ENCODE assay signal across 7 cellular contexts in genomic region chr20:64037498-64038213, GRCh38. TPM values are rescaled to one million over a fixed set of nuclear protein-coding genes. Genes with fewer than 3 reads are reported as not detected.
DNase-seq lines count a peak whose midpoint lies in the region; ATAC-seq, FAIRE-seq and TF ChIP-seq lines count a peak whose summit lies in the region.

No MANE protein-coding gene starts in this region.

- no peaks in the 10 kb centered on the region for H3K9me3 ChIP-seq in K562 (replicated peaks; ENCODE audit: control insufficient read depth, insufficient read depth, low read depth, low read length)
- no peaks in the 10 kb centered on the region for H3K9me3 ChIP-seq in trophoblast cell (ENCODE audit: insufficient read depth, low read depth, low read length)
- no peaks in the 10 kb centered on the region for H3K9me3 ChIP-seq in gastroesophageal sphincter

- CTCF ChIA-PET in K562 (lab: Yijun Ruan, JAX; ENCODE audit: low intra/inter-chr PET ratio): interaction anchor here (0.6 to 2.1 kb wide), 5 partner anchors 16 to 596 kb away, joined by 3 to 16 read pairs (median 3); partner anchors contain the start of gene PRPF6

- H3K23ac ChIP-seq in trophoblast cell (ENCODE audit: low read length): no peak overlapping the region

- peaks cover 25% of the 10 kb centered on the region; the same call in 2 of the 3 replicates for H3K36me3 ChIP-seq in K562 (ENCODE audit: control insufficient read depth, insufficient read depth, low read length)
- peaks cover 15 to 18% of the 10 kb centered on the region in 2 experiments for H3K36me3 ChIP-seq in trophoblast cell (ENCODE audit: control insufficient read depth in 1 of 2, insufficient read depth in 2 of 2, low read length in 2 of 2)
- H3K36me3 ChIP-seq in gastroesophageal sphincter: peaks cover 0 to 34% of the 10 kb centered on the region in 2 donors

- in situ Hi-C loops in K562 (cut with MboI): no loop called here

- no peak overlapping the region for H3K18ac ChIP-seq in trophoblast cell (ENCODE audit: low read length)

- DNase-seq in NCI-H2196 (lab: John Stamatoyannopoulos, UW; ENCODE audit: unreplicated experiment) (peak; percentile 69), K562 (ENCODE audit: extremely low read depth in 1 of 4, low spot score in 3 of 4) (peak; percentile 54 to 61 (median 60)), trophoblast cell (no peak), NOMO-1 treated with DMSO at 0.1 percent for 48 hours (lab: John Stamatoyannopoulos, UW; ENCODE audit: unreplicated experiment) (no peak)

- peak overlapping the region; percentile 14 to 92; a peak in 3 of 4 replicates for H3K9ac ChIP-seq in K562 (ENCODE audit: insufficient read depth in 1 of 2, low read depth in 2 of 2, low read length in 2 of 2)
- no peak overlapping the region for H3K9ac ChIP-seq in trophoblast cell (ENCODE audit: low read length)

- no peak overlapping the region for H2BK12ac ChIP-seq in trophoblast cell (ENCODE audit: low read length)

- intact Hi-C loops in K562 (cut with micrococcal nuclease): loop anchor here (2.0 to 5.0 kb wide), 3 partner anchors 17 to 500 kb away; partner anchors contain the start of gene PTK6

- H3K4me2 ChIP-seq in K562 (ENCODE audit: insufficient read depth, low read length) (peak overlapping the region; percentile 74), trophoblast cell (ENCODE audit: low read length) (peak overlapping the region; percentile 89)

- no peak overlapping the region for H3K14ac ChIP-seq in trophoblast cell (ENCODE audit: low read length)

- no peak overlapping the region for H4K8ac ChIP-seq in trophoblast cell (ENCODE audit: low read depth, low read length)

- TF ChIP-seq POLR2A in GM19099 (IDR thresholded peaks at IDR 0.05; ENCODE audit: extremely low read depth, insufficient read length, low read depth) (peak; percentile 34), K562 (conservative IDR thresholded peaks at IDR 0.05) (no peak), gastroesophageal sphincter (IDR thresholded peaks at IDR 0.05) (no peak)

- POLR2A ChIA-PET in K562 (lab: Yijun Ruan, JAX): interaction anchor here (0.8 to 1.0 kb wide), 3 partner anchors 7 to 506 kb away, joined by 3 read pairs; no protein-coding TSS in a partner anchor

- peak; percentile 9 for ATAC-seq in K562
- ATAC-seq in HG03439 (IDR thresholded peaks at IDR 0.05; ENCODE audit: unreplicated experiment): no peak
- no peak for ATAC-seq in gastroesophageal sphincter

- no peak overlapping the region for H4K91ac ChIP-seq in trophoblast cell (ENCODE audit: low read depth, low read length)

- no peak for TF ChIP-seq EP300 in K562 (IDR thresholded peaks at IDR 0.05; ENCODE audit: low read length)
- no peak for TF ChIP-seq EP300 in gastroesophageal sphincter (IDR thresholded peaks at IDR 0.05)

- peak; percentile 66 for FAIRE-seq in K562 (lab: Jason Lieb, UNC)

- H2AK5ac ChIP-seq in trophoblast cell (ENCODE audit: low read length): peak overlapping the region; percentile 36

- H2BK120ac ChIP-seq in trophoblast cell (ENCODE audit: insufficient read depth, low read length, poor library complexity): no peak overlapping the region

- H3K27me3 ChIP-seq in K562 (ENCODE audit: control insufficient read depth in 2 of 2, insufficient read depth in 2 of 2, low read length in 2 of 2) (no peaks in the 10 kb centered on the region), trophoblast cell (ENCODE audit: insufficient read depth, low read length) (peaks cover 8% of the 10 kb centered on the region), gastroesophageal sphincter (peaks cover 73% of the 10 kb centered on the region)

- no peak overlapping the region for H4K12ac ChIP-seq in trophoblast cell (ENCODE audit: low read depth, low read length)

- peaks cover 3% of the 10 kb centered on the region for H3K9me1 ChIP-seq in K562 (ENCODE audit: control insufficient read depth, insufficient read depth, low read length)

- TF ChIP-seq RAD21 in K562 (CRISPR knock-in tag; conservative IDR thresholded peaks at IDR 0.05 in 1 of 2, IDR thresholded peaks at IDR 0.05 in 1 of 2): no peak

- H4K20me1 ChIP-seq in K562 (replicated peaks; ENCODE audit: control insufficient read depth, insufficient read depth, low read length): no peaks in the 10 kb centered on the region

- TF ChIP-seq CTCF in K562 (IDR thresholded peaks at IDR 0.05 in 2 of 3, conservative IDR thresholded peaks at IDR 0.05 in 1 of 3; ENCODE audit: insufficient read depth in 2 of 3, low read depth in 1 of 3, low read length in 3 of 3) (0 out of 6 replicates have a peak, but pooled peaks of 1 of the 3 experiments have one; percentile 3), gastroesophageal sphincter (IDR thresholded peaks at IDR 0.05) (no peak)

- H3K4me1 ChIP-seq in K562 (replicated peaks in 1 of 2; ENCODE audit: control insufficient read depth in 2 of 2, insufficient read depth in 2 of 2, low read length in 2 of 2): peaks cover 33 to 84% of the 10 kb centered on the region in 2 experiments
- peaks cover 26 to 36% of the 10 kb centered on the region in 2 experiments for H3K4me1 ChIP-seq in trophoblast cell (ENCODE audit: control insufficient read depth in 1 of 2, insufficient read depth in 2 of 2, low read length in 2 of 2)
- H3K4me1 ChIP-seq in gastroesophageal sphincter: peaks cover 0 to 54% (median 27%) of the 10 kb centered on the region in 3 donors

- H3K79me1 ChIP-seq in trophoblast cell (ENCODE audit: low read length): peaks cover 7% of the 10 kb centered on the region

- WGBS in K562 (ENCODE audit: insufficient coverage, low coverage, missing lambda C conversion rate): 20% methylated on average over 27 of the region's 36 CpGs
- WGBS in trophoblast cell (ENCODE audit: extremely low coverage, insufficient coverage, insufficient read length): no CpG with 5 or more reads among the region's 36 CpGs
- WGBS in gastroesophageal sphincter (ENCODE audit: low coverage in 1 of 2), 2 donors: 9 to 23% methylated on average over 6 of the region's 36 CpGs

- H3K79me2 ChIP-seq in K562 (ENCODE audit: control insufficient read depth, insufficient read depth, low read length) (no peaks in the 10 kb centered on the region; the same call in 2 of the 3 replicates), trophoblast cell (ENCODE audit: control insufficient read depth, insufficient read depth, low read length, poor library complexity) (peaks cover 3% of the 10 kb centered on the region)

- H3K4me3 ChIP-seq in K562 (peak overlapping the region; percentile 51), trophoblast cell (ENCODE audit: low read depth, low read length) (no peak overlapping the region), gastroesophageal sphincter (peak overlapping the region in 1 of 2 donors; percentile 51)

- H2BK5ac ChIP-seq in trophoblast cell (ENCODE audit: low read depth, low read length, poor library complexity): no peak overlapping the region

- BruUV-seq in K562 (replicated peaks; lab: Mats Ljungman, UMichigan): no TSS peak

- no peak overlapping the region for H2AFZ ChIP-seq in K562 (ENCODE audit: low read depth, low read length)
- no peak overlapping the region for H2AFZ ChIP-seq in trophoblast cell (ENCODE audit: insufficient read depth, low read length, poor library complexity)

- H3K27ac ChIP-seq in K562 (ENCODE audit: extremely low read depth, low read depth, low read length): no peak overlapping the region
- no peak overlapping the region for H3K27ac ChIP-seq in trophoblast cell (ENCODE audit: low read depth, low read length)
- no peak overlapping the region for H3K27ac ChIP-seq in gastroesophageal sphincter

- no peak overlapping the region for H3K4ac ChIP-seq in trophoblast cell (ENCODE audit: low read depth, low read length)

RNA-seq across cellular contexts. Expression of gene C20orf204, which starts 1.7 kb away (rescaled TPM):
- total RNA-seq in K562 (2011; cell fraction: chromatin; rRNA removed; ENCODE audit: low replicate concordance): 5.2 and 13.5 TPM in 2 replicates
- total RNA-seq in K562 (2011; cell fraction: nucleolus; rRNA removed): 6.7 and 7.0 TPM in 2 replicates
- 4.0 and 4.6 TPM in 2 replicates for total RNA-seq in K562 (2011; cell fraction: nucleoplasm; rRNA removed)
- total RNA-seq in K562 (2014; rRNA removed) (0.59 and 0.73 TPM in 2 replicates), K562 (2014; rRNA removed; fragmentation: Illumina TruSeq; extraction: Trizol) (0.10 and 0.22 TPM in 2 replicates), K562 (2015; rRNA removed; fragmentation: Illumina TruSeq; extraction: Trizol) (0.36 and 0.45 TPM in 2 replicates), K562 (2021) (0.67 and 1.1 TPM in 2 replicates), gastroesophageal sphincter (1 to 10 TPM in 1 of 4 donors, under 1 TPM in 2, not detected in 1; 0.40 to 1.6 (median 0.58) TPM)
- polyA plus RNA-seq in K562 (2011; rRNA removed) (0.11 and 0.22 TPM in 2 replicates), K562 (2014; fragmentation: Illumina TruSeq; extraction: Trizol) (0.11 and 0.16 TPM in 2 replicates), K562 (2014; fragmentation: Nextera tagmentation; extraction: Ambion mirVana) (not detected), K562 (2014; rRNA removed) (0.94 and 1.6 TPM in 2 replicates)
- polyA plus RNA-seq in K562 (2011; cell fraction: cytosol; rRNA removed): 0.10 and 0.36 TPM in 2 replicates
- polyA plus RNA-seq in K562 (2011; cell fraction: nucleus; rRNA removed): 1.6 and 3.1 TPM in 2 replicates
- polyA plus RNA-seq in K562 (2012): 0.43 and 0.46 TPM in 2 replicates
- polyA minus RNA-seq in K562 (2011; rRNA and poly(A)+ RNA removed): 0.35 and 0.42 TPM in 2 replicates
- 0.27 TPM in 1 of 2 replicates, not detected in the other for polyA minus RNA-seq in K562 (2011; cell fraction: cytosol; rRNA and poly(A)+ RNA removed)
- 1.8 TPM in 2 replicates for polyA minus RNA-seq in K562 (2011; cell fraction: nucleus; rRNA and poly(A)+ RNA removed)
- 0.70 and 0.87 TPM in 2 replicates for polyA plus RNA-seq in trophoblast cell (2013)

RNA-seq across cellular contexts. Expression of gene SOX18, which starts 11.8 kb away (rescaled TPM):
- total RNA-seq in K562 (2011; cell fraction: chromatin; rRNA removed; ENCODE audit: low replicate concordance): 0.58 and 1.6 TPM in 2 replicates
- total RNA-seq in K562 (2011; cell fraction: nucleolus; rRNA removed): 3.5 and 3.8 TPM in 2 replicates
- total RNA-seq in K562 (2011; cell fraction: nucleoplasm; rRNA removed): 1.2 and 1.3 TPM in 2 replicates
- total RNA-seq in K562 (2014; rRNA removed): 2.7 and 6.2 TPM in 2 replicates
- total RNA-seq in K562 (2014; rRNA removed; fragmentation: Illumina TruSeq; extraction: Trizol): 0.13 and 0.15 TPM in 2 replicates
- total RNA-seq in K562 (2015; rRNA removed; fragmentation: Illumina TruSeq; extraction: Trizol): 0.76 and 0.94 TPM in 2 replicates
- 19.8 and 20.4 TPM in 2 replicates for total RNA-seq in K562 (2021)
- polyA plus RNA-seq in K562 (2011; rRNA removed): 0.33 and 0.47 TPM in 2 replicates
- 1.0 and 5.3 TPM in 2 replicates for polyA plus RNA-seq in K562 (2011; cell fraction: cytosol; rRNA removed)
- polyA plus RNA-seq in K562 (2011; cell fraction: nucleus; rRNA removed): 2.6 and 7.3 TPM in 2 replicates
- 6.7 and 6.9 TPM in 2 replicates for polyA plus RNA-seq in K562 (2012)
- polyA plus RNA-seq in K562 (2014; fragmentation: Illumina TruSeq; extraction: Trizol): 0.21 and 0.78 TPM in 2 replicates
- under 1 TPM; 0.20 to 0.23 TPM for polyA plus RNA-seq in K562 (2014; fragmentation: Nextera tagmentation; extraction: Ambion mirVana)
- polyA plus RNA-seq in K562 (2014; rRNA removed): 4.4 and 6.8 TPM in 2 replicates
- polyA minus RNA-seq in K562 (2011; rRNA and poly(A)+ RNA removed): 0.14 TPM in 1 of 2 replicates, not detected in the other
- 3.3 and 7.4 TPM in 2 replicates for polyA minus RNA-seq in K562 (2011; cell fraction: cytosol; rRNA and poly(A)+ RNA removed)
- polyA minus RNA-seq in K562 (2011; cell fraction: nucleus; rRNA and poly(A)+ RNA removed): 1.5 and 2.1 TPM in 2 replicates
- polyA plus RNA-seq in trophoblast cell (2013): 0.58 and 0.89 TPM in 2 replicates
- 10 to 100 TPM in 1 of 4 donors, 1 to 10 TPM in 3; 4.4 to 13.3 (median 7.1) TPM for total RNA-seq in gastroesophageal sphincter

RNA-seq across cellular contexts. Expression of gene TCEA2, which starts 25.3 kb away (rescaled TPM):
- 17.4 and 45.7 TPM in 2 replicates for total RNA-seq in K562 (2011; cell fraction: chromatin; rRNA removed; ENCODE audit: low replicate concordance)
- total RNA-seq in K562 (2011; cell fraction: nucleolus; rRNA removed): 25.8 and 31.0 TPM in 2 replicates
- total RNA-seq in K562 (2011; cell fraction: nucleoplasm; rRNA removed): 17.7 and 19.9 TPM in 2 replicates
- 5.4 and 7.8 TPM in 2 replicates for total RNA-seq in K562 (2014; rRNA removed)
- total RNA-seq in K562 (2014; rRNA removed; fragmentation: Illumina TruSeq; extraction: Trizol): 3.0 and 3.6 TPM in 2 replicates
- total RNA-seq in K562 (2015; rRNA removed; fragmentation: Illumina TruSeq; extraction: Trizol): 6.4 and 6.9 TPM in 2 replicates
- 18.7 and 28.7 TPM in 2 replicates for total RNA-seq in K562 (2021)
- 8.6 and 14.0 TPM in 2 replicates for polyA plus RNA-seq in K562 (2011; rRNA removed)
- polyA plus RNA-seq in K562 (2011; cell fraction: cytosol; rRNA removed): 14.2 and 18.7 TPM in 2 replicates
- polyA plus RNA-seq in K562 (2011; cell fraction: nucleus; rRNA removed): 63.0 and 66.6 TPM in 2 replicates
- polyA plus RNA-seq in K562 (2012): 15.6 and 29.0 TPM in 2 replicates
- 5.0 and 8.5 TPM in 2 replicates for polyA plus RNA-seq in K562 (2014; fragmentation: Illumina TruSeq; extraction: Trizol)
- 1 to 10 TPM; 1.4 to 1.9 TPM for polyA plus RNA-seq in K562 (2014; fragmentation: Nextera tagmentation; extraction: Ambion mirVana)
- polyA plus RNA-seq in K562 (2014; rRNA removed): 8.0 and 10.0 TPM in 2 replicates
- polyA minus RNA-seq in K562 (2011; rRNA and poly(A)+ RNA removed): 3.3 and 4.4 TPM in 2 replicates
- polyA minus RNA-seq in K562 (2011; cell fraction: cytosol; rRNA and poly(A)+ RNA removed): 4.1 and 11.9 TPM in 2 replicates
- 11.4 and 20.1 TPM in 2 replicates for polyA minus RNA-seq in K562 (2011; cell fraction: nucleus; rRNA and poly(A)+ RNA removed)
- polyA plus RNA-seq in trophoblast cell (2013): 55.8 and 60.4 TPM in 2 replicates
- 10 to 100 TPM; 28.1 to 39.7 (median 33.6) TPM for total RNA-seq in gastroesophageal sphincter

RNA-seq across cellular contexts. Expression of gene RGS19, which starts 41.7 kb away (rescaled TPM):
- total RNA-seq in K562 (2011; cell fraction: chromatin; rRNA removed; ENCODE audit: low replicate concordance): 7.1 and 15.6 TPM in 2 replicates
- total RNA-seq in K562 (2011; cell fraction: nucleolus; rRNA removed): 13.2 and 13.3 TPM in 2 replicates
- 7.2 and 10.5 TPM in 2 replicates for total RNA-seq in K562 (2011; cell fraction: nucleoplasm; rRNA removed)
- 23.7 and 26.9 TPM in 2 replicates for total RNA-seq in K562 (2014; rRNA removed)
- 3.2 and 3.3 TPM in 2 replicates for total RNA-seq in K562 (2014; rRNA removed; fragmentation: Illumina TruSeq; extraction: Trizol)
- 14.3 and 14.6 TPM in 2 replicates for total RNA-seq in K562 (2015; rRNA removed; fragmentation: Illumina TruSeq; extraction: Trizol)
- total RNA-seq in K562 (2021): 20.7 and 21.0 TPM in 2 replicates
- polyA plus RNA-seq in K562 (2011; rRNA removed): 14.7 and 23.9 TPM in 2 replicates
- 31.1 and 65.3 TPM in 2 replicates for polyA plus RNA-seq in K562 (2011; cell fraction: cytosol; rRNA removed)
- 19.9 and 25.8 TPM in 2 replicates for polyA plus RNA-seq in K562 (2011; cell fraction: nucleus; rRNA removed)
- 17.9 and 19.3 TPM in 2 replicates for polyA plus RNA-seq in K562 (2012)
- 5.2 and 11.0 TPM in 2 replicates for polyA plus RNA-seq in K562 (2014; fragmentation: Illumina TruSeq; extraction: Trizol)
- polyA plus RNA-seq in K562 (2014; fragmentation: Nextera tagmentation; extraction: Ambion mirVana): under 1 TPM; 0.41 to 0.98 TPM
- polyA plus RNA-seq in K562 (2014; rRNA removed): 21.9 and 23.4 TPM in 2 replicates
- polyA minus RNA-seq in K562 (2011; rRNA and poly(A)+ RNA removed): 4.7 and 4.8 TPM in 2 replicates
- 9.5 and 22.4 TPM in 2 replicates for polyA minus RNA-seq in K562 (2011; cell fraction: cytosol; rRNA and poly(A)+ RNA removed)
- 5.7 and 8.8 TPM in 2 replicates for polyA minus RNA-seq in K562 (2011; cell fraction: nucleus; rRNA and poly(A)+ RNA removed)
- 7.5 and 8.3 TPM in 2 replicates for polyA plus RNA-seq in trophoblast cell (2013)
- total RNA-seq in gastroesophageal sphincter: 10 to 100 TPM in 2 of 4 donors, 1 to 10 TPM in 2; 3.4 to 16.0 (median 10.5) TPM

RNA-seq across cellular contexts. Expression of gene OPRL1, which starts 42.2 kb away (rescaled TPM):
- total RNA-seq in K562 (2011; cell fraction: chromatin; rRNA removed; ENCODE audit: low replicate concordance): 0.40 and 0.86 TPM in 2 replicates
- 0.67 and 0.79 TPM in 2 replicates for total RNA-seq in K562 (2011; cell fraction: nucleolus; rRNA removed)
- total RNA-seq in K562 (2011; cell fraction: nucleoplasm; rRNA removed): 0.23 and 0.66 TPM in 2 replicates
- 0.09 and 0.37 TPM in 2 replicates for total RNA-seq in K562 (2014; rRNA removed)
- total RNA-seq in K562 (2014; rRNA removed; fragmentation: Illumina TruSeq; extraction: Trizol): 0.07 TPM in 1 of 2 replicates, not detected in the other
- 0.14 and 0.15 TPM in 2 replicates for total RNA-seq in K562 (2015; rRNA removed; fragmentation: Illumina TruSeq; extraction: Trizol)
- total RNA-seq in K562 (2021): 0.22 and 0.33 TPM in 2 replicates
- 0.17 and 0.64 TPM in 2 replicates for polyA plus RNA-seq in K562 (2011; rRNA removed)
- 0.55 and 0.76 TPM in 2 replicates for polyA plus RNA-seq in K562 (2011; cell fraction: cytosol; rRNA removed)
- 0.67 and 0.70 TPM in 2 replicates for polyA plus RNA-seq in K562 (2011; cell fraction: nucleus; rRNA removed)
- polyA plus RNA-seq in K562 (2012): 0.46 and 1.1 TPM in 2 replicates
- 0.06 and 0.11 TPM in 2 replicates for polyA plus RNA-seq in K562 (2014; fragmentation: Illumina TruSeq; extraction: Trizol)
- polyA plus RNA-seq in K562 (2014; fragmentation: Nextera tagmentation; extraction: Ambion mirVana): not detected
- polyA plus RNA-seq in K562 (2014; rRNA removed): 0.04 and 0.11 TPM in 2 replicates
- polyA minus RNA-seq in K562 (2011; rRNA and poly(A)+ RNA removed): 0.39 and 0.48 TPM in 2 replicates
- 0.48 and 0.55 TPM in 2 replicates for polyA minus RNA-seq in K562 (2011; cell fraction: cytosol; rRNA and poly(A)+ RNA removed)
- 0.13 and 0.33 TPM in 2 replicates for polyA minus RNA-seq in K562 (2011; cell fraction: nucleus; rRNA and poly(A)+ RNA removed)
- polyA plus RNA-seq in trophoblast cell (2013): 1.1 and 1.4 TPM in 2 replicates
- total RNA-seq in gastroesophageal sphincter: 1 to 10 TPM in 1 of 4 donors, under 1 TPM in 3; 0.50 to 1.1 (median 0.66) TPM

Comparison
In these comparisons a context has a peak if more than half of its experiments do, and no peak if none do; other contexts are left out.
1. DNase-seq: peak in NCI-H2196 (single experiment) and K562 (4 of 4); none in trophoblast cell (0 of 2) and NOMO-1 treated with DMSO at 0.1 percent for 48 hours (single experiment).